ENCODE assay signal across 14 cellular contexts in genomic region chr12:49748306-49748705, GRCh38. TPM values are rescaled to one million over a fixed set of nuclear protein-coding genes. Genes with fewer than 3 reads are reported as not detected.
DNase-seq lines count a peak whose midpoint lies in the region; ATAC-seq and TF ChIP-seq lines count a peak whose summit lies in the region.
"Had no signal": no experiment of that assay in that cellular context is flagged by ENCODE, and none has a peak within 500 bp of the region (broad histone marks: within the 10 kb centered on the region; RNA-seq: fewer than 3 reads in every experiment).

No MANE protein-coding gene starts in this region.

- intact Hi-C loops in activated CD4-positive, alpha-beta T cell treated with anti-CD3 and anti-CD28 coated beads, Interleukin-2, amount 10 ng/mL, durations not matched to agents 24 days and 14 days (cut with micrococcal nuclease): no loop called here
- intact Hi-C loops in body of pancreas (cut with DNase I): no loop called here

- H3K27me3 Mint-ChIP-seq in activated CD4-positive, alpha-beta T cell treated with anti-CD3 and anti-CD28 coated beads, Interleukin-2, amount 10 ng/mL, durations not matched to agents 24 days and 14 days: no peaks in the 10 kb centered on the region
- H3K27me3 Mint-ChIP-seq in chondrocyte (ENCODE audit: low read depth) (no peaks in the 10 kb centered on the region), endothelial cell (ENCODE audit: unreplicated experiment) (peaks cover 2% of the 10 kb centered on the region)

- no peak for DNase-seq in activated CD4-positive, alpha-beta T cell treated with anti-CD3 and anti-CD28 coated beads, Interleukin-2, amount 10 ng/mL, durations not matched to agents 24 days and 14 days
- no peak for DNase-seq in activated CD4-positive, alpha-beta T cell treated with anti-CD3 and anti-CD28 coated beads, Interleukin-2, amount 50 U/mL, for 1 hour
- no peak for DNase-seq in chondrocyte (ENCODE audit: low spot score)
- no peak for DNase-seq in body of pancreas
- no peak for DNase-seq in endothelial cell (ENCODE audit: low spot score)
- DNase-seq: colonic mucosa, DMS153, GOT3, NCI-H1092, NCI-H446 treated with DMSO at 0.1 percent for 48 hours, uterus had no signal

- TF ChIP-seq POLR2A in body of pancreas (IDR thresholded peaks at IDR 0.05): no peak

- peaks cover 70% of the 10 kb centered on the region for H3K4me1 Mint-ChIP-seq in activated CD4-positive, alpha-beta T cell treated with anti-CD3 and anti-CD28 coated beads, Interleukin-2, amount 10 ng/mL, durations not matched to agents 24 days and 14 days
- H3K4me1 Mint-ChIP-seq in chondrocyte (ENCODE audit: low read depth) (peaks cover 70% of the 10 kb centered on the region), endothelial cell (ENCODE audit: unreplicated experiment) (peaks cover 40% of the 10 kb centered on the region)

- H2AFZ ChIP-seq in OCI-LY3 (ENCODE audit: low read depth, low read length): no peak overlapping the region
- H2AFZ ChIP-seq in neural cell (ENCODE audit: low read depth, low read length): no peak overlapping the region

- peak overlapping the region; percentile 34 for H3K4me3 Mint-ChIP-seq in activated CD4-positive, alpha-beta T cell treated with anti-CD3 and anti-CD28 coated beads, Interleukin-2, amount 10 ng/mL, durations not matched to agents 24 days and 14 days
- H3K4me3 Mint-ChIP-seq in chondrocyte (ENCODE audit: unreplicated experiment) (no peak overlapping the region), endothelial cell (ENCODE audit: unreplicated experiment) (no peak overlapping the region)

- H3K36me3 ChIP-seq in OCI-LY3 (replicated peaks; ENCODE audit: low read depth, low read length) (peaks cover 31% of the 10 kb centered on the region), neural cell (ENCODE audit: insufficient read depth, low read length) (peaks cover 5% of the 10 kb centered on the region), body of pancreas (replicated peaks in 1 of 2; ENCODE audit: insufficient read depth in 1 of 2, low read depth in 2 of 2) (peaks cover 0 to 3% of the 10 kb centered on the region in 2 donors)
- H3K36me3 ChIP-seq: colonic mucosa, uterus had no signal

- TF ChIP-seq EP300 in neural cell (conservative IDR thresholded peaks at IDR 0.05; ENCODE audit: poor library complexity, severe bottlenecking): peak; percentile 55

- no peak overlapping the region for H3K4me3 ChIP-seq in OCI-LY3 (ENCODE audit: low read length)
- peak overlapping the region; percentile 26 for H3K4me3 ChIP-seq in neural cell (ENCODE audit: low read length)
- no peak overlapping the region for H3K4me3 ChIP-seq in body of pancreas
- H3K4me3 ChIP-seq: colonic mucosa, uterus had no signal

- no peaks in the 10 kb centered on the region for H3K9me2 ChIP-seq in neural cell (ENCODE audit: insufficient read depth, low read length)

- no peaks in the 10 kb centered on the region for H3K9me3 Mint-ChIP-seq in activated CD4-positive, alpha-beta T cell treated with anti-CD3 and anti-CD28 coated beads, Interleukin-2, amount 10 ng/mL, durations not matched to agents 24 days and 14 days
- H3K9me3 Mint-ChIP-seq in chondrocyte (ENCODE audit: low read depth) (no peaks in the 10 kb centered on the region), endothelial cell (ENCODE audit: unreplicated experiment) (no peaks in the 10 kb centered on the region)

- ATAC-seq in body of pancreas (no peak), HG02642 (IDR thresholded peaks at IDR 0.05; ENCODE audit: poor library complexity, unreplicated experiment) (no peak)

- peak overlapping the region; percentile 84 for H3K27ac Mint-ChIP-seq in activated CD4-positive, alpha-beta T cell treated with anti-CD3 and anti-CD28 coated beads, Interleukin-2, amount 10 ng/mL, durations not matched to agents 24 days and 14 days
- peak overlapping the region; percentile 83 for H3K27ac Mint-ChIP-seq in chondrocyte (ENCODE audit: unreplicated experiment)
- H3K27ac Mint-ChIP-seq in endothelial cell (ENCODE audit: unreplicated experiment): no peak overlapping the region

- H3K79me2 ChIP-seq in OCI-LY3 (ENCODE audit: low read length): peaks cover 100% of the 10 kb centered on the region
- H3K79me2 ChIP-seq in neural cell (replicated peaks; ENCODE audit: insufficient read depth, low read length): peaks cover 99% of the 10 kb centered on the region

- H3K9me3 ChIP-seq in OCI-LY3 (ENCODE audit: insufficient read depth, low read length): no peaks in the 10 kb centered on the region
- H3K9me3 ChIP-seq in neural cell (ENCODE audit: low read length): no peaks in the 10 kb centered on the region
- H3K9me3 ChIP-seq in body of pancreas: no peaks in the 10 kb centered on the region
- H3K9me3 ChIP-seq: colonic mucosa, uterus had no signal

- peaks cover 56% of the 10 kb centered on the region for H3K4me1 ChIP-seq in OCI-LY3 (ENCODE audit: low read length)
- H3K4me1 ChIP-seq in body of pancreas: peaks cover 77% of the 10 kb centered on the region

- peaks cover 97% of the 10 kb centered on the region for H4K20me1 ChIP-seq in OCI-LY3 (ENCODE audit: insufficient read depth, low read length)
- H4K20me1 ChIP-seq in neural cell (ENCODE audit: insufficient read depth): peaks cover 16% of the 10 kb centered on the region

- no peak for TF ChIP-seq RAD21 in neural cell (conservative IDR thresholded peaks at IDR 0.05)

- no peak overlapping the region for H3K27ac ChIP-seq in OCI-LY3 (ENCODE audit: low read length)
- no peak overlapping the region for H3K27ac ChIP-seq in neural cell (ENCODE audit: low read length)
- H3K27ac ChIP-seq in body of pancreas: no peak overlapping the region
- H3K27ac ChIP-seq: colonic mucosa, uterus had no signal

- H3F3A ChIP-seq in neural cell (ENCODE audit: insufficient read depth, low read length, poor library complexity, severe bottlenecking): no peaks in the 10 kb centered on the region

- H3K9ac ChIP-seq in OCI-LY3 (ENCODE audit: low read length): no peak overlapping the region
- H3K9ac ChIP-seq in neural cell (ENCODE audit: low read length): no peak overlapping the region

- 17 to 44% methylated on average over 1 of the region's 1 CpG for WGBS in body of pancreas, 2 donors

- peaks cover 59% of the 10 kb centered on the region for H3K36me3 Mint-ChIP-seq in activated CD4-positive, alpha-beta T cell treated with anti-CD3 and anti-CD28 coated beads, Interleukin-2, amount 10 ng/mL, durations not matched to agents 24 days and 14 days (ENCODE audit: low read depth)
- H3K36me3 Mint-ChIP-seq in chondrocyte (ENCODE audit: low read depth): peaks cover 5% of the 10 kb centered on the region
- peaks cover 7% of the 10 kb centered on the region for H3K36me3 Mint-ChIP-seq in endothelial cell (ENCODE audit: low read depth, unreplicated experiment)

- no peak for TF ChIP-seq CTCF in OCI-LY3 (IDR thresholded peaks at IDR 0.05; ENCODE audit: low read depth, low read length)
- no peak for TF ChIP-seq CTCF in chondrocyte (IDR thresholded peaks at IDR 0.05)
- no peak for TF ChIP-seq CTCF in neural cell (IDR thresholded peaks at IDR 0.05; ENCODE audit: poor library complexity, severe bottlenecking)
- TF ChIP-seq CTCF in body of pancreas (IDR thresholded peaks at IDR 0.05): no peak
- TF ChIP-seq CTCF in endothelial cell (IDR thresholded peaks at IDR 0.05; ENCODE audit: unreplicated experiment): no peak

- H3K4me2 ChIP-seq in OCI-LY3 (ENCODE audit: low read length): peak overlapping the region; percentile 48; the same call in 1 of the 2 replicates
- H3K4me2 ChIP-seq in neural cell (ENCODE audit: low read length): peak overlapping the region; percentile 31

- no peaks in the 10 kb centered on the region for H3K27me3 ChIP-seq in OCI-LY3 (ENCODE audit: low read depth, low read length)
- no peaks in the 10 kb centered on the region for H3K27me3 ChIP-seq in neural cell (ENCODE audit: insufficient read depth, low read depth, low read length)
- no peaks in the 10 kb centered on the region for H3K27me3 ChIP-seq in body of pancreas
- H3K27me3 ChIP-seq: colonic mucosa, uterus had no signal

TF ChIP-seq in neural cell, 6 proteins besides CTCF, POLR2A, EP300 and RAD21:
- TF ChIP-seq TAF1 (IDR thresholded peaks at IDR 0.05; ENCODE audit: low read depth) (no peak), POLR2AphosphoS5 (IDR thresholded peaks at IDR 0.05) (peak; percentile 29), EZH2 (IDR thresholded peaks at IDR 0.05; ENCODE audit: borderline replicate concordance, insufficient read depth, low read length, poor library complexity, severe bottlenecking) (no peak)

RNA-seq across cellular contexts. Expression of gene TMBIM6, which starts 6.9 kb away (rescaled TPM):
- total RNA-seq in activated CD4-positive, alpha-beta T cell treated with anti-CD3 and anti-CD28 coated beads, Interleukin-2, amount 10 ng/mL, durations not matched to agents 24 days and 14 days: 370 and 372 TPM in 2 replicates
- total RNA-seq in chondrocyte (321 to 344 TPM (median 335 TPM) in 3 replicates), body of pancreas (100 to 1,000 TPM; 234 to 256 TPM), endothelial cell (ENCODE audit: unreplicated experiment) (571 TPM)
- polyA plus RNA-seq in neural cell: 308 and 318 TPM in 2 replicates
- polyA minus RNA-seq in neural cell: 240 and 248 TPM in 2 replicates

RNA-seq across cellular contexts. Expression of gene FMNL3, which starts 41.1 kb away (rescaled TPM):
- total RNA-seq in activated CD4-positive, alpha-beta T cell treated with anti-CD3 and anti-CD28 coated beads, Interleukin-2, amount 10 ng/mL, durations not matched to agents 24 days and 14 days: 39.1 and 39.8 TPM in 2 replicates
- 49.4 to 55.8 TPM (median 55.6 TPM) in 3 replicates for total RNA-seq in chondrocyte
- polyA plus RNA-seq in neural cell: 5.1 and 9.3 TPM in 2 replicates
- 7.8 and 9.8 TPM in 2 replicates for polyA minus RNA-seq in neural cell
- 1 to 10 TPM; 3.0 to 6.2 TPM for total RNA-seq in body of pancreas
- 194 TPM for total RNA-seq in endothelial cell (ENCODE audit: unreplicated experiment)
